ENCODE assay signal across 10 cellular contexts in genomic region chr18:78659748-78660147, GRCh38.
A peak's percentile ranks its signal among the peaks of the same experiment; 100 is the strongest.
DNase-seq lines count a peak whose midpoint lies in the region; ATAC-seq and TF ChIP-seq lines count a peak whose summit lies in the region.
"Had no signal": no experiment of that assay in that cellular context is flagged by ENCODE, and none has a peak within 500 bp of the region (broad histone marks: within the 10 kb centered on the region; RNA-seq: fewer than 3 reads in every experiment).

No MANE protein-coding gene starts in this region.

- DNase-seq in DMS153 treated with DMSO at 0.1 percent for 48 hours (lab: John Stamatoyannopoulos, UW; ENCODE audit: unreplicated experiment) (peak; percentile 9), DMS153 (lab: John Stamatoyannopoulos, UW) (no peak), neural crest cell (ENCODE audit: low read depth, low spot score) (peak; percentile 44), SIG-M5 treated with dmso at 0.1 percent for 504 hours (lab: John Stamatoyannopoulos, UW; ENCODE audit: unreplicated experiment) (no peak), T-helper 9 cell (no peak), ACHN (no peak)
- peak; percentile 38 for DNase-seq in activated naive CD8-positive, alpha-beta T cell treated with anti-CD3 and anti-CD28 coated beads, Interleukin-2, amount 10 ng/mL, durations not matched to agents 7 days and 5 days
- DNase-seq: activated CD4-positive, CD25-positive, alpha-beta regulatory T cell treated with anti-CD3 and anti-CD28 coated beads, Interleukin-2, amount 50 U/mL, for 72 hours; NCI-H774 had no signal

- no peaks in the 10 kb centered on the region for H3K36me3 Mint-ChIP-seq in activated naive CD8-positive, alpha-beta T cell treated with anti-CD3 and anti-CD28 coated beads, Interleukin-2, amount 10 ng/mL, durations not matched to agents 7 days and 5 days
- H3K36me3 Mint-ChIP-seq in neural crest cell (ENCODE audit: low read depth) = no peaks in the 10 kb centered on the region

- no peaks in the 10 kb centered on the region for H3K9me3 Mint-ChIP-seq in activated naive CD8-positive, alpha-beta T cell treated with anti-CD3 and anti-CD28 coated beads, Interleukin-2, amount 10 ng/mL, durations not matched to agents 7 days and 5 days
- H3K9me3 Mint-ChIP-seq in neural crest cell = no peaks in the 10 kb centered on the region

- H3K4me3 Mint-ChIP-seq in activated naive CD8-positive, alpha-beta T cell treated with anti-CD3 and anti-CD28 coated beads, Interleukin-2, amount 10 ng/mL, durations not matched to agents 7 days and 5 days = no peak overlapping the region
- no peak overlapping the region for H3K4me3 Mint-ChIP-seq in neural crest cell

- H3K27ac Mint-ChIP-seq in activated naive CD8-positive, alpha-beta T cell treated with anti-CD3 and anti-CD28 coated beads, Interleukin-2, amount 10 ng/mL, durations not matched to agents 7 days and 5 days = no peak overlapping the region
- no peak overlapping the region for H3K27ac Mint-ChIP-seq in neural crest cell (ENCODE audit: unreplicated experiment)

- in situ Hi-C loops in ACHN (cut with HindIII; ENCODE audit: low pct_ligation_motif_present, low pct_unique_long_range_greater_than_20kb, low sequenced_read_pairs) = no loop called here

- H3K27me3 Mint-ChIP-seq in activated naive CD8-positive, alpha-beta T cell treated with anti-CD3 and anti-CD28 coated beads, Interleukin-2, amount 10 ng/mL, durations not matched to agents 7 days and 5 days = no peaks in the 10 kb centered on the region
- H3K27me3 Mint-ChIP-seq in neural crest cell (ENCODE audit: low read depth) = peaks cover 4% of the 10 kb centered on the region

- no peaks in the 10 kb centered on the region for H3K4me1 Mint-ChIP-seq in activated naive CD8-positive, alpha-beta T cell treated with anti-CD3 and anti-CD28 coated beads, Interleukin-2, amount 10 ng/mL, durations not matched to agents 7 days and 5 days
- no peaks in the 10 kb centered on the region for H3K4me1 Mint-ChIP-seq in neural crest cell

- POLR2A ChIA-PET in activated naive CD8-positive, alpha-beta T cell treated with anti-CD3 and anti-CD28 coated beads, Interleukin-2, amount 10 ng/mL, durations not matched to agents 7 days and 5 days (lab: Charles Lee) = no interaction called here

- peak; percentile 77 for TF ChIP-seq CTCF in LNCAP (IDR thresholded peaks at IDR 0.05)
- peak; percentile 64 for TF ChIP-seq CTCF in neural crest cell (conservative IDR thresholded peaks at IDR 0.05)

- no peak for ATAC-seq in activated naive CD8-positive, alpha-beta T cell treated with anti-CD3 and anti-CD28 coated beads, Interleukin-2, amount 10 ng/mL, durations not matched to agents 7 days and 5 days (ENCODE audit: low read depth)

Comparison
In these comparisons a context has a peak if more than half of its experiments do, and no peak if none do; other contexts are left out.
1. DNase-seq: peak in DMS153 treated with DMSO at 0.1 percent for 48 hours (single experiment), activated naive CD8-positive, alpha-beta T cell treated with anti-CD3 and anti-CD28 coated beads, Interleukin-2, amount 10 ng/mL, durations not matched to agents 7 days and 5 days (single experiment) and neural crest cell (single experiment); none in DMS153 (single experiment), SIG-M5 treated with dmso at 0.1 percent for 504 hours (single experiment), T-helper 9 cell (single experiment) and ACHN (single experiment).